15 cellular contexts compared by ENCODE assay signal in genomic region chr6:70538364-70538763, GRCh38. TPM values are rescaled to one million over a fixed set of nuclear protein-coding genes. Genes with fewer than 3 reads are reported as not detected.
DNase-seq lines count a peak whose midpoint lies in the region; ATAC-seq, FAIRE-seq and TF ChIP-seq lines count a peak whose summit lies in the region.
"Had no signal": no experiment of that assay in that cellular context is flagged by ENCODE, and none has a peak within 500 bp of the region (broad histone marks: within the 10 kb centered on the region; RNA-seq: fewer than 3 reads in every experiment).

No MANE protein-coding gene starts in this region.

- 95 to 98% (median 96%) methylated on average over 2 of the region's 2 CpGs for WGBS in heart left ventricle, 4 donors

- no peak overlapping the region for H2AFZ ChIP-seq in KMS-11 (ENCODE audit: low read depth)

- no peak overlapping the region for H3K9ac ChIP-seq in KMS-11

- peak overlapping the region; percentile 44; the same call in 1 of the 2 replicates for H3K27ac ChIP-seq in KMS-11
- H3K27ac ChIP-seq in heart left ventricle: peak overlapping the region in 1 of 12 donors; percentile 6

- H3K4me1 ChIP-seq in KMS-11 (ENCODE audit: low read depth, poor library complexity, severe bottlenecking) (peaks cover 24% of the 10 kb centered on the region), heart left ventricle (peaks cover 0 to 6% (median 0%) of the 10 kb centered on the region in 12 donors)

- peak overlapping the region; percentile 44 for H3K4me2 ChIP-seq in KMS-11

- in situ Hi-C loops in G401 (cut with HindIII; ENCODE audit: low sequenced_read_pairs): no loop called here

- no peaks in the 10 kb centered on the region for H3K79me2 ChIP-seq in KMS-11 (ENCODE audit: insufficient read depth, low read depth)

- TF ChIP-seq CTCF in KMS-11 (conservative IDR thresholded peaks at IDR 0.05; ENCODE audit: low read depth, low read length) (no peak), heart left ventricle (IDR thresholded peaks at IDR 0.05) (no peak)

- no peaks in the 10 kb centered on the region for H3K9me3 ChIP-seq in heart left ventricle

- FAIRE-seq in GM12891 (lab: Jason Lieb, UNC): peak; percentile 5
- FAIRE-seq: endothelial cell of umbilical vein had no signal

- peak; percentile 85 for ATAC-seq in GM19463 (IDR thresholded peaks at IDR 0.05; ENCODE audit: unreplicated experiment)
- peak; percentile 80 for ATAC-seq in HG02938 (IDR thresholded peaks at IDR 0.05; ENCODE audit: unreplicated experiment)
- no peak for ATAC-seq in heart left ventricle
- ATAC-seq: stimulated activated naive CD8-positive, alpha-beta T cell treated with anti-CD3 and anti-CD28 coated beads, Interleukin-15, amount 100 ng/mL, for 72 hours had no signal

- intact Hi-C loops in heart left ventricle (cut with DNase I): no loop called here

- no peaks in the 10 kb centered on the region for H3K36me3 ChIP-seq in KMS-11 (ENCODE audit: insufficient read depth)
- H3K36me3 ChIP-seq in heart left ventricle: peaks cover 0 to 80% (median 16%) of the 10 kb centered on the region in 9 donors

- H4K20me1 ChIP-seq in KMS-11 (ENCODE audit: insufficient read depth): no peaks in the 10 kb centered on the region

- DNase-seq in GM12891 (ENCODE audit: insufficient read length, low spot score) (no peak), heart left ventricle (no peak), G401 (ENCODE audit: low spot score) (no peak), NCI-H1092 (lab: John Stamatoyannopoulos, UW) (no peak)
- DNase-seq in activated CD4-positive, alpha-beta T cell treated with anti-CD3 and anti-CD28 coated beads, Interleukin-2, amount 50 U/mL, for 1 hour: no peak
- DNase-seq: activated T-cell treated with anti-CD3 and anti-CD28 coated beads for 4 hours; aorta; GOT3; mesendoderm; stimulated activated CD4-positive, alpha-beta T cell treated with anti-CD3 and anti-CD28 coated beads, Interleukin-4, amount 100 ng/mL, for 1 hour; stimulated activated naive CD8-positive, alpha-beta T cell treated with anti-CD3 and anti-CD28 coated beads, Interleukin-15, amount 100 ng/mL, for 72 hours had no signal

- H3K27me3 ChIP-seq in KMS-11 (ENCODE audit: insufficient read depth, low read depth) (no peaks in the 10 kb centered on the region), heart left ventricle (no peaks in the 10 kb centered on the region)

- no peak overlapping the region for H3K4me3 ChIP-seq in KMS-11 (IDR thresholded peaks at IDR 0.05; ENCODE audit: insufficient read depth, low read depth, low read length)
- H3K4me3 ChIP-seq in heart left ventricle: no peak overlapping the region

- no peak for TF ChIP-seq POLR2A in GM12891 (IDR thresholded peaks at IDR 0.05; ENCODE audit: low read depth, low read length)
- no peak for TF ChIP-seq POLR2A in heart left ventricle (IDR thresholded peaks at IDR 0.05)

TF ChIP-seq in GM12891, 5 proteins besides CTCF, POLR2A, EP300 and RAD21:
- TF ChIP-seq SPI1 (IDR thresholded peaks at IDR 0.05; ENCODE audit: low read depth, low read length): peak; percentile 44; the same call in 1 of the 2 replicates
- no peak for TF ChIP-seq POLR2AphosphoS5 (IDR thresholded peaks at IDR 0.05; ENCODE audit: low read depth, low read length)
- TF ChIP-seq TAF1 (IDR thresholded peaks at IDR 0.05; ENCODE audit: low read depth, low read length): no peak
- TF ChIP-seq PAX5 (IDR thresholded peaks at IDR 0.05; ENCODE audit: insufficient read depth, low read length, severe bottlenecking): no peak
- no peak for TF ChIP-seq POU2F2 (IDR thresholded peaks at IDR 0.05; ENCODE audit: low read depth, low read length)
TF ChIP-seq in GM12891: peak in this region for 1.

RNA-seq across cellular contexts. Expression of gene SDHAF4, which starts 28.4 kb away (rescaled TPM):
- 12.6 TPM for polyA plus RNA-seq in GM12891 (2012; ENCODE audit: low read depth, missing spikeins)
- total RNA-seq in heart left ventricle: 10 to 100 TPM in 8 of 9 donors, 1 to 10 TPM in 1; 8.8 to 21.3 (median 14.3) TPM
- 10 to 100 TPM in 1 of 2 donors, 1 to 10 TPM in 1; 7.4 to 32.5 TPM for polyA plus RNA-seq in heart left ventricle
- total RNA-seq in G401 (2014; rRNA removed; shearing (Covaris generic)): 19.1 and 23.8 TPM in 2 replicates

Comparison
In these comparisons a context has a peak if more than half of its experiments do, and no peak if none do; other contexts are left out.
1. ATAC-seq: peak in GM19463 (single experiment) and HG02938 (single experiment); none in heart left ventricle (0 of 4).